ENCODE assay signal across 2 cellular contexts in genomic region chr12:108605000-108605689, GRCh38.
TF ChIP-seq lines count a peak whose summit lies in the region.

No MANE protein-coding gene starts in this region.

TF ChIP-seq in GM23338, 12 proteins besides CTCF, POLR2A, EP300 and RAD21:
- TF ChIP-seq ZNF114 (CRISPR knock-in tag; IDR thresholded peaks at IDR 0.05) (no peak), JUNB (IDR thresholded peaks at IDR 0.05; ENCODE audit: unreplicated experiment) (no peak), ZNF462 (CRISPR knock-in tag; IDR thresholded peaks at IDR 0.05) (no peak), EZH2 (IDR thresholded peaks at IDR 0.05; ENCODE audit: low read depth, unreplicated experiment) (no peak), EZH2phosphoT487 (IDR thresholded peaks at IDR 0.05; ENCODE audit: unreplicated experiment) (no peak), POLR2AphosphoS5 (IDR thresholded peaks at IDR 0.05; ENCODE audit: low read depth) (no peak), NANOG (IDR thresholded peaks at IDR 0.05; ENCODE audit: borderline replicate concordance) (no peak), REST (IDR thresholded peaks at IDR 0.05; ENCODE audit: unreplicated experiment) (no peak), ETS1 (IDR thresholded peaks at IDR 0.05) (no peak), STAT1 (IDR thresholded peaks at IDR 0.05; ENCODE audit: unreplicated experiment) (no peak), ZNF331 (CRISPR knock-in tag; IDR thresholded peaks at IDR 0.05; ENCODE audit: low read depth) (no peak), CREB1 (CRISPR knock-in tag; IDR thresholded peaks at IDR 0.05; ENCODE audit: low read depth) (no peak)

TF ChIP-seq in K562, 482 proteins besides CTCF, POLR2A, EP300 and RAD21 (continues in another document):
- no peak for TF ChIP-seq TEAD1 (CRISPR knock-in tag; IDR thresholded peaks at IDR 0.05)
- peak; percentile 89 for TF ChIP-seq ZNF146 (CRISPR knock-in tag; IDR thresholded peaks at IDR 0.05; ENCODE audit: unreplicated experiment)
- TF ChIP-seq ATF3 (IDR thresholded peaks at IDR 0.05): peak; percentile 45; the same call in 1 of the 2 replicates
- TF ChIP-seq ATF3 (CRISPR knock-in tag; conservative IDR thresholded peaks at IDR 0.05): no peak
- no peak for TF ChIP-seq SNAPC5 (CRISPR knock-in tag; IDR thresholded peaks at IDR 0.05)
- TF ChIP-seq ZBTB7A (IDR thresholded peaks at IDR 0.05; ENCODE audit: borderline replicate concordance, control insufficient read depth, low read depth, low read length): peak; percentile 91
- no peak for TF ChIP-seq PBX2 (CRISPR knock-in tag; IDR thresholded peaks at IDR 0.05; ENCODE audit: low read depth)
- 0 out of 2 replicates have a peak, but pooled peaks have one; percentile 13 for TF ChIP-seq PBX2 (tag; conservative IDR thresholded peaks at IDR 0.05; ENCODE audit: low read depth)
- TF ChIP-seq RUNX1 (IDR thresholded peaks at IDR 0.05; ENCODE audit: low read depth): no peak
- TF ChIP-seq CREBBP (IDR thresholded peaks at IDR 0.05; ENCODE audit: low read depth, low read length): no peak
- no peak for TF ChIP-seq HNRNPH1 (optimal IDR thresholded peaks at IDR 0.05; ENCODE audit: low read depth, low read length)
- no peak for TF ChIP-seq TEAD4 (IDR thresholded peaks at IDR 0.05; ENCODE audit: low read length)
- TF ChIP-seq TEAD4 (CRISPR knock-in tag; IDR thresholded peaks at IDR 0.05; ENCODE audit: borderline replicate concordance): 0 out of 2 replicates have a peak, but pooled peaks have one; percentile 39
- TF ChIP-seq JUN (IDR thresholded peaks at IDR 0.05; ENCODE audit: borderline replicate concordance, low read depth, low read length): no peak; the same call in 1 of the 2 replicates
- TF ChIP-seq JUN (CRISPR knock-in tag; IDR thresholded peaks at IDR 0.05; ENCODE audit: borderline replicate concordance): peak; percentile 34; the same call in 1 of the 2 replicates
- peak; percentile 79 for TF ChIP-seq NR2C2 (CRISPR knock-in tag; IDR thresholded peaks at IDR 0.05)
- TF ChIP-seq NR2C2 (tag; IDR thresholded peaks at IDR 0.05): peak; percentile 75
- no peak for TF ChIP-seq SIN3B (IDR thresholded peaks at IDR 0.05; ENCODE audit: low read depth)
- TF ChIP-seq PHB (CRISPR knock-in tag; IDR thresholded peaks at IDR 0.05): no peak
- TF ChIP-seq DEAF1 (CRISPR knock-in tag; IDR thresholded peaks at IDR 0.05): no peak
- TF ChIP-seq ZNF79 (CRISPR knock-in tag; IDR thresholded peaks at IDR 0.05; ENCODE audit: low read depth): no peak
- no peak for TF ChIP-seq E2F4 (CRISPR knock-in tag; IDR thresholded peaks at IDR 0.05; ENCODE audit: low read depth)
- TF ChIP-seq ZNF830 (CRISPR knock-in tag; IDR thresholded peaks at IDR 0.05): no peak
- no peak for TF ChIP-seq MITF (IDR thresholded peaks at IDR 0.05)
- no peak for TF ChIP-seq NR2C1 (IDR thresholded peaks at IDR 0.05)
- peak; percentile 47; the same call in 1 of the 2 replicates for TF ChIP-seq NR2C1 (tag; IDR thresholded peaks at IDR 0.05)
- no peak for TF ChIP-seq CAMTA2 (CRISPR knock-in tag; conservative IDR thresholded peaks at IDR 0.05)
- TF ChIP-seq FOXK2 (conservative IDR thresholded peaks at IDR 0.05 in 1 of 2, IDR thresholded peaks at IDR 0.05 in 1 of 2; ENCODE audit: low read depth in 2 of 2): no peak
- TF ChIP-seq EHMT2 (IDR thresholded peaks at IDR 0.05): no peak
- no peak for TF ChIP-seq NFXL1 (CRISPR knock-in tag; IDR thresholded peaks at IDR 0.05)
- no peak for TF ChIP-seq RB1 (IDR thresholded peaks at IDR 0.05; ENCODE audit: low read depth)
- TF ChIP-seq ZSCAN29 (IDR thresholded peaks at IDR 0.05): no peak
- TF ChIP-seq TRIM24 (IDR thresholded peaks at IDR 0.05): no peak
- no peak for TF ChIP-seq THRA (IDR thresholded peaks at IDR 0.05)
- no peak for TF ChIP-seq CTCFL (IDR thresholded peaks at IDR 0.05; ENCODE audit: borderline replicate concordance, insufficient read depth, low read depth, low read length, poor library complexity, severe bottlenecking)
- no peak for TF ChIP-seq GABPB2 (CRISPR knock-in tag; conservative IDR thresholded peaks at IDR 0.05)
- no peak for TF ChIP-seq TAF1 (IDR thresholded peaks at IDR 0.05; ENCODE audit: control insufficient read depth, extremely low read depth, insufficient read depth, low read length, severe bottlenecking)
- no peak for TF ChIP-seq NFE2L1 (tag; IDR thresholded peaks at IDR 0.05; ENCODE audit: borderline replicate concordance, low read depth)
- TF ChIP-seq ZNF431 (CRISPR knock-in tag; IDR thresholded peaks at IDR 0.05): 0 out of 2 replicates have a peak, but pooled peaks have one; percentile 17
- TF ChIP-seq HDGF (IDR thresholded peaks at IDR 0.05): no peak
- TF ChIP-seq CC2D1A (IDR thresholded peaks at IDR 0.05): no peak
- TF ChIP-seq MXD1 (CRISPR knock-in tag; IDR thresholded peaks at IDR 0.05; ENCODE audit: borderline replicate concordance, poor library complexity, severe bottlenecking): no peak
- TF ChIP-seq FOSL1 (tag; conservative IDR thresholded peaks at IDR 0.05): peak; percentile 57
- TF ChIP-seq KLF16 (IDR thresholded peaks at IDR 0.05): no peak
- no peak for TF ChIP-seq HNRNPLL (IDR thresholded peaks at IDR 0.05; ENCODE audit: low read depth, low read length, poor library complexity, severe bottlenecking)
- TF ChIP-seq USF1 (CRISPR knock-in tag; IDR thresholded peaks at IDR 0.05): peak; percentile 30; the same call in 1 of the 2 replicates
- no peak for TF ChIP-seq LARP7 (IDR thresholded peaks at IDR 0.05)
- TF ChIP-seq E2F6 (IDR thresholded peaks at IDR 0.05; ENCODE audit: borderline replicate concordance in 1 of 2, extremely low read depth in 1 of 2, insufficient read depth in 1 of 2, insufficient read length in 1 of 2, low read depth in 1 of 2, low read length in 1 of 2, poor library complexity in 1 of 2, severe bottlenecking in 1 of 2): no peak
- TF ChIP-seq CEBPG (CRISPR knock-in tag; IDR thresholded peaks at IDR 0.05): 0 out of 2 replicates have a peak, but pooled peaks have one; percentile 24
- no peak for TF ChIP-seq CEBPG (tag; conservative IDR thresholded peaks at IDR 0.05 in 1 of 2, IDR thresholded peaks at IDR 0.05 in 1 of 2)
- no peak for TF ChIP-seq DACH1 (IDR thresholded peaks at IDR 0.05; ENCODE audit: partially characterized antibody)
